18 cellular contexts compared by ENCODE assay signal in the genomic region with DNA sequence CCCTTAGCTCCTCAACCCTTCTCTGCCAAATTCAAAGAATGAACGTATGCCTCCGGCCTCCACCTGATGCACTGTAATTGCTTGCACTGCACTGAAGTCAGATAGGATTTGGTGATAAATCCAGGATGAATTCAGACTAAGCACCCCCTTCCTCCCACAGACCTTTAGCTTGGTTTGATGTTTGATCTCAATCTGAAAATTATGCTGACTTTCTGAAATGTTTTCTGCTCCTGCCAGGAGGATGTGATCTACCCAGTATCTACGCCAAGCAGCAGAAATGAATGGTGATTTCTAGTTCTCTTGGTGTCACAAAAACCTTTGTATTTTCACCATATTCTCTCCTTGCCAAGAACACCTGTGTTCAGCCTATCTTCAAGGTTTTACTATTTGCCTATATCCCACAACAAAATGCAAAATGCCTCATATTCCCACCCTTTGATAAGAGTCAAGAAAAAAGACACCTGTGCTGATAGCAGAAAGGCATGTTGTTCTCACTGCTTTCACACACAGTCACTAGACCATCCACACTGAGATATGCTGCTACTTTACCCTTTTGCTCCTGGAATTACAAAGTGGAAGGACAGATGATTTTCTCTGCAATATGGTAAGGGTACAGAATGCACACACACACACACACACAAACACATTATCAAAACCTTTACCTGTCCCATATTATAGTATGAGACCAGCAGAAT. TPM values are rescaled to one million over a fixed set of nuclear protein-coding genes. Genes with fewer than 3 reads are reported as not detected.
A peak's percentile ranks its signal among the peaks of the same experiment; 100 is the strongest.
DNase-seq lines count a peak whose midpoint lies in the region; ATAC-seq lines count a peak whose summit lies in the region.
"Had no signal": no experiment of that assay in that cellular context is flagged by ENCODE, and none has a peak within 500 bp of the region (broad histone marks: within the 10 kb centered on the region; RNA-seq: fewer than 3 reads in every experiment).

No MANE protein-coding gene starts in this region.

- POLR2A ChIA-PET in activated CD4-positive, alpha-beta memory T cell treated with anti-CD3 and anti-CD28 coated beads, Interleukin-2, amount 10 ng/mL, durations not matched to agents 7 days and 5 days (lab: Charles Lee): interaction anchor here (1.5 to 10.7 kb wide), 4 partner anchors 16 to 38 kb away, joined by 4 to 126 read pairs (median 46); a partner anchor contains a TSS

- ATAC-seq in effector memory CD8-positive, alpha-beta T cell (replicated peaks): no peak
- ATAC-seq in stimulated activated naive B cell treated with anti-CD40 and anti-IgM and Interleukin-4, amounts not matched to agents 10 μg/mL and 1 μg/mL and 100 μg/mL, for 72 hours (replicated peaks): no peak
- no peak for ATAC-seq in GM18520 (IDR thresholded peaks at IDR 0.05; ENCODE audit: unreplicated experiment)
- ATAC-seq: esophagus mucosa had no signal

- peak overlapping the region; percentile 0 for H3K4me3 Mint-ChIP-seq in activated T-cell treated with anti-CD3 and anti-CD28 coated beads, Interleukin-2, amount 50 U/mL, for 24 hours
- peak overlapping the region; percentile 19 for H3K4me3 Mint-ChIP-seq in activated CD4-positive, alpha-beta memory T cell treated with anti-CD3 and anti-CD28 coated beads, Interleukin-2, amount 10 ng/mL, durations not matched to agents 7 days and 5 days
- peak overlapping the region; percentile 61 to 64 for H3K4me3 Mint-ChIP-seq in effector memory CD8-positive, alpha-beta T cell
- no peak overlapping the region for H3K4me3 Mint-ChIP-seq in stimulated activated naive B cell treated with anti-CD40 and anti-IgM and Interleukin-4, amounts not matched to agents 10 μg/mL and 1 μg/mL and 100 μg/mL, for 72 hours

- CTCF ChIA-PET in activated CD4-positive, alpha-beta memory T cell treated with anti-CD3 and anti-CD28 coated beads, Interleukin-2, amount 10 ng/mL, durations not matched to agents 7 days and 5 days (lab: Charles Lee): interaction anchor here (1.6 to 4.4 kb wide), 3 partner anchors 15 to 70 kb away, joined by 4 to 24 read pairs (median 15); a partner anchor contains a TSS

- peaks cover 4% of the 10 kb centered on the region for H3K36me3 Mint-ChIP-seq in activated T-cell treated with anti-CD3 and anti-CD28 coated beads, Interleukin-2, amount 50 U/mL, for 24 hours (ENCODE audit: low read depth)
- H3K36me3 Mint-ChIP-seq in activated CD4-positive, alpha-beta memory T cell treated with anti-CD3 and anti-CD28 coated beads, Interleukin-2, amount 10 ng/mL, durations not matched to agents 7 days and 5 days (ENCODE audit: low read depth): peaks cover 25% of the 10 kb centered on the region
- H3K36me3 Mint-ChIP-seq in effector memory CD8-positive, alpha-beta T cell (ENCODE audit: insufficient read depth): peaks cover 21% of the 10 kb centered on the region
- H3K36me3 Mint-ChIP-seq in stimulated activated naive B cell treated with anti-CD40 and anti-IgM and Interleukin-4, amounts not matched to agents 10 μg/mL and 1 μg/mL and 100 μg/mL, for 72 hours: peaks cover 0 to 6% of the 10 kb centered on the region in 2 donors

- no peak for DNase-seq in activated T-cell treated with anti-CD3 and anti-CD28 coated beads, Interleukin-2, amount 50 U/mL, for 24 hours
- no peak for DNase-seq in activated T-cell treated with anti-CD3 and anti-CD28 coated beads for 4 hours
- no peak for DNase-seq in activated CD4-positive, alpha-beta memory T cell treated with anti-CD3 and anti-CD28 coated beads, Interleukin-2, amount 10 ng/mL, durations not matched to agents 7 days and 5 days
- DNase-seq in effector memory CD8-positive, alpha-beta T cell: no peak
- DNase-seq in stimulated activated naive B cell treated with anti-CD40 and anti-IgM and Interleukin-4, amounts not matched to agents 10 μg/mL and 1 μg/mL and 100 μg/mL, for 72 hours: no peak
- no peak for DNase-seq in occipital lobe (lab: John Stamatoyannopoulos, UW)
- DNase-seq in NCI-H524 (lab: John Stamatoyannopoulos, UW): no peak
- DNase-seq: amygdala, Caco-2, islet precursor cell, KBM-7, mesenchymal stem cell, NCI-H1092, NCI-H2171 treated with DMSO at 0.1 percent for 48 hours, SJCRH30, testis had no signal

- peak overlapping the region; percentile 50 for H3K27ac Mint-ChIP-seq in activated T-cell treated with anti-CD3 and anti-CD28 coated beads, Interleukin-2, amount 50 U/mL, for 24 hours
- peak overlapping the region; percentile 63 for H3K27ac Mint-ChIP-seq in activated CD4-positive, alpha-beta memory T cell treated with anti-CD3 and anti-CD28 coated beads, Interleukin-2, amount 10 ng/mL, durations not matched to agents 7 days and 5 days
- H3K27ac Mint-ChIP-seq in effector memory CD8-positive, alpha-beta T cell: peak overlapping the region; percentile 81 to 95
- H3K27ac Mint-ChIP-seq in stimulated activated naive B cell treated with anti-CD40 and anti-IgM and Interleukin-4, amounts not matched to agents 10 μg/mL and 1 μg/mL and 100 μg/mL, for 72 hours: peak overlapping the region; percentile 43

- H3K9me3 Mint-ChIP-seq in activated T-cell treated with anti-CD3 and anti-CD28 coated beads, Interleukin-2, amount 50 U/mL, for 24 hours: no peaks in the 10 kb centered on the region
- H3K9me3 Mint-ChIP-seq in activated CD4-positive, alpha-beta memory T cell treated with anti-CD3 and anti-CD28 coated beads, Interleukin-2, amount 10 ng/mL, durations not matched to agents 7 days and 5 days: no peaks in the 10 kb centered on the region
- H3K9me3 Mint-ChIP-seq in effector memory CD8-positive, alpha-beta T cell: peaks cover 0 to 7% of the 10 kb centered on the region in 2 donors
- H3K9me3 Mint-ChIP-seq in stimulated activated naive B cell treated with anti-CD40 and anti-IgM and Interleukin-4, amounts not matched to agents 10 μg/mL and 1 μg/mL and 100 μg/mL, for 72 hours: no peaks in the 10 kb centered on the region

- H3K4me1 Mint-ChIP-seq in activated T-cell treated with anti-CD3 and anti-CD28 coated beads, Interleukin-2, amount 50 U/mL, for 24 hours (ENCODE audit: low read depth): peaks cover 83% of the 10 kb centered on the region
- peaks cover 73% of the 10 kb centered on the region for H3K4me1 Mint-ChIP-seq in activated CD4-positive, alpha-beta memory T cell treated with anti-CD3 and anti-CD28 coated beads, Interleukin-2, amount 10 ng/mL, durations not matched to agents 7 days and 5 days
- peaks cover 62 to 74% of the 10 kb centered on the region in 2 donors for H3K4me1 Mint-ChIP-seq in effector memory CD8-positive, alpha-beta T cell (ENCODE audit: low read depth in 2 of 2)
- peaks cover 43 to 57% of the 10 kb centered on the region in 2 donors for H3K4me1 Mint-ChIP-seq in stimulated activated naive B cell treated with anti-CD40 and anti-IgM and Interleukin-4, amounts not matched to agents 10 μg/mL and 1 μg/mL and 100 μg/mL, for 72 hours

- no peaks in the 10 kb centered on the region for H3K27me3 Mint-ChIP-seq in activated T-cell treated with anti-CD3 and anti-CD28 coated beads, Interleukin-2, amount 50 U/mL, for 24 hours
- no peaks in the 10 kb centered on the region for H3K27me3 Mint-ChIP-seq in activated CD4-positive, alpha-beta memory T cell treated with anti-CD3 and anti-CD28 coated beads, Interleukin-2, amount 10 ng/mL, durations not matched to agents 7 days and 5 days
- no peaks in the 10 kb centered on the region for H3K27me3 Mint-ChIP-seq in effector memory CD8-positive, alpha-beta T cell
- H3K27me3 Mint-ChIP-seq in stimulated activated naive B cell treated with anti-CD40 and anti-IgM and Interleukin-4, amounts not matched to agents 10 μg/mL and 1 μg/mL and 100 μg/mL, for 72 hours: no peaks in the 10 kb centered on the region

RNA-seq across cellular contexts. Expression of a gene that starts 14.7 kb away (rescaled TPM):
- 10 to 100 TPM; 47.3 to 53.9 TPM for total RNA-seq in activated CD4-positive, alpha-beta memory T cell treated with anti-CD3 and anti-CD28 coated beads, Interleukin-2, amount 10 ng/mL, durations not matched to agents 7 days and 5 days
- 7.8 TPM for total RNA-seq in occipital lobe

Comparison
In these comparisons a context has a peak if more than half of its experiments do, and no peak if none do; other contexts are left out.
1. H3K4me3 Mint-ChIP-seq: peak in activated T-cell treated with anti-CD3 and anti-CD28 coated beads, Interleukin-2, amount 50 U/mL, for 24 hours (single experiment), activated CD4-positive, alpha-beta memory T cell treated with anti-CD3 and anti-CD28 coated beads, Interleukin-2, amount 10 ng/mL, durations not matched to agents 7 days and 5 days (single experiment) and effector memory CD8-positive, alpha-beta T cell (2 of 2); none in stimulated activated naive B cell treated with anti-CD40 and anti-IgM and Interleukin-4, amounts not matched to agents 10 μg/mL and 1 μg/mL and 100 μg/mL, for 72 hours (0 of 2).
2. Peak in every context shown above with its lines, with median percentiles within 50 percentile points of each other: H3K27ac Mint-ChIP-seq.